In genomic region chr7:1567082-1567771, GRCh38 we compare ENCODE assay signal across 8 cellular contexts. TPM values are rescaled to one million over a fixed set of nuclear protein-coding genes. Genes with fewer than 3 reads are reported as not detected.
DNase-seq lines count a peak whose midpoint lies in the region; ATAC-seq and TF ChIP-seq lines count a peak whose summit lies in the region.

No MANE protein-coding gene starts in this region.

- TF ChIP-seq POLR2A in ovary (IDR thresholded peaks at IDR 0.05), result no peak

- H3F3A ChIP-seq in DOHH2 (ENCODE audit: control insufficient read depth, insufficient read depth), result peaks cover 7% of the 10 kb centered on the region; the same call in 1 of the 2 replicates

- intact Hi-C loops in ovary (cut with DNase I), result no loop called here

- H3K36me3 ChIP-seq in DOHH2 (ENCODE audit: control insufficient read depth, low read length) (peaks cover 25% of the 10 kb centered on the region), esophagus (ENCODE audit: control insufficient read depth in 2 of 2, insufficient read depth in 2 of 2, low read length in 1 of 2) (peaks cover 0 to 4% of the 10 kb centered on the region in 2 donors), ovary (no peaks in the 10 kb centered on the region)

- DNase-seq in NCI-H460 (ENCODE audit: extremely low read depth, low read depth), result peak; percentile 80
- DNase-seq in renal cortical epithelial cell (ENCODE audit: low read depth), result peak; percentile 95
- no peak for DNase-seq in NCI-H1092 treated with DMSO at 0.1 percent for 48 hours (lab: John Stamatoyannopoulos, UW)
- no peak for DNase-seq in ovary

- no peaks in the 10 kb centered on the region for H4K20me1 ChIP-seq in DOHH2 (ENCODE audit: control insufficient read depth, insufficient read depth, low read depth, low read length)

- H3K9me3 ChIP-seq in DOHH2 (ENCODE audit: control insufficient read depth, insufficient read depth, low read length) (no peaks in the 10 kb centered on the region), esophagus (ENCODE audit: control insufficient read depth in 2 of 2, insufficient read depth in 1 of 2, low read depth in 1 of 2, low read length in 1 of 2) (no peaks in the 10 kb centered on the region), ovary (no peaks in the 10 kb centered on the region)

- no peak for TF ChIP-seq CTCF in DOHH2 (IDR thresholded peaks at IDR 0.05; ENCODE audit: low read depth, low read length, poor library complexity, severe bottlenecking)
- TF ChIP-seq CTCF in ovary (IDR thresholded peaks at IDR 0.05), result no peak

- 54 to 60% methylated on average over 24 of the region's 24 CpGs for WGBS in esophagus, 2 donors
- WGBS in ovary, 3 donors, result 76 to 81% (median 81%) methylated on average over 24 of the region's 24 CpGs

- ATAC-seq in HG02870 (IDR thresholded peaks at IDR 0.05; ENCODE audit: unreplicated experiment) (no peak), GM19023 (IDR thresholded peaks at IDR 0.05; ENCODE audit: unreplicated experiment) (no peak)

- H3K79me2 ChIP-seq in DOHH2 (ENCODE audit: control insufficient read depth, low read length), result peaks cover 37% of the 10 kb centered on the region

- H3K27me3 ChIP-seq in DOHH2 (ENCODE audit: control insufficient read depth, low read length) (no peaks in the 10 kb centered on the region), esophagus (ENCODE audit: control insufficient read depth in 1 of 2, insufficient read depth in 2 of 2, low read length in 2 of 2) (no peaks in the 10 kb centered on the region), ovary (no peaks in the 10 kb centered on the region)

- peak overlapping the region; percentile 8; the same call in 1 of the 2 replicates for H3K4me2 ChIP-seq in DOHH2 (ENCODE audit: low read length)

- H3K27ac ChIP-seq in DOHH2 (ENCODE audit: low read depth, low read length) (no peak overlapping the region), esophagus (ENCODE audit: low read depth in 2 of 2, low read length in 1 of 2) (peak overlapping the region; percentile 95 to 98), ovary (no peak overlapping the region)

- H3K9me2 ChIP-seq in DOHH2 (replicated peaks; ENCODE audit: control insufficient read depth, low read length), result no peaks in the 10 kb centered on the region

- H3K4me1 ChIP-seq in DOHH2 (ENCODE audit: control insufficient read depth, low read length) (peaks cover 25% of the 10 kb centered on the region), esophagus (ENCODE audit: control insufficient read depth in 2 of 2, insufficient read depth in 2 of 2, low read length in 1 of 2) (peaks cover 0 to 22% of the 10 kb centered on the region in 2 donors), ovary (ENCODE audit: insufficient read depth) (peaks cover 7% of the 10 kb centered on the region)

- no peak overlapping the region for H3K4me3 ChIP-seq in DOHH2 (ENCODE audit: low read length)
- H3K4me3 ChIP-seq in esophagus (ENCODE audit: low read depth in 1 of 2, low read length in 2 of 2), result peak overlapping the region in 1 of 2 donors; percentile 14
- no peak overlapping the region for H3K4me3 ChIP-seq in ovary

- no peak for TF ChIP-seq EP300 in ovary (IDR thresholded peaks at IDR 0.05)

RNA-seq across cellular contexts. Expression of gene PSMG3, which starts 2.6 kb away (rescaled TPM):
- total RNA-seq in NCI-H460 (2014; rRNA removed; shearing (Covaris generic)), result 125 and 137 TPM in 2 replicates
- 190 and 249 TPM in 2 replicates for polyA plus RNA-seq in NCI-H460 (2014; cell fraction: nucleus; rRNA removed)
- polyA plus RNA-seq in esophagus (10 to 100 TPM; 66.9 to 72.3 TPM), ovary (10 to 100 TPM; 12.7 to 29.9 TPM)
- total RNA-seq in renal cortical epithelial cell (12.2 and 41.7 TPM in 2 replicates), ovary (10 to 100 TPM; 15.6 to 34.5 (median 18.6) TPM)

RNA-seq across cellular contexts. Expression of gene TMEM184A, which starts 11.2 kb away (rescaled TPM):
- total RNA-seq in NCI-H460 (2014; rRNA removed; shearing (Covaris generic)), result 6.4 and 6.7 TPM in 2 replicates
- 21.4 and 27.9 TPM in 2 replicates for polyA plus RNA-seq in NCI-H460 (2014; cell fraction: nucleus; rRNA removed)
- polyA plus RNA-seq in esophagus (100 to 1,000 TPM in 1 of 2 donors, 10 to 100 TPM in 1; 80.2 to 187 TPM), ovary (under 1 TPM in 1 of 2 donors, not detected in 1; 0.13 TPM)
- total RNA-seq in renal cortical epithelial cell (2.6 and 4.3 TPM in 2 replicates), ovary (1 to 10 TPM in 5 of 7 donors, under 1 TPM in 1, not detected in 1; 0.05 to 8.4 (median 1.6) TPM)

RNA-seq across cellular contexts. Expression of gene MAFK, which starts 36.7 kb away (rescaled TPM):
- 114 and 126 TPM in 2 replicates for total RNA-seq in NCI-H460 (2014; rRNA removed; shearing (Covaris generic))
- 381 and 411 TPM in 2 replicates for polyA plus RNA-seq in NCI-H460 (2014; cell fraction: nucleus; rRNA removed)
- polyA plus RNA-seq in esophagus (10 to 100 TPM; 15.5 to 25.0 TPM), ovary (10 to 100 TPM in 1 of 2 donors, 1 to 10 TPM in 1; 1.8 to 22.9 TPM)
- total RNA-seq in renal cortical epithelial cell (21.9 and 40.7 TPM in 2 replicates), ovary (10 to 100 TPM; 10.5 to 42.0 (median 18.7) TPM)

Comparison
In these comparisons a context has a peak if more than half of its experiments do, and no peak if none do; other contexts are left out.
1. H3K27ac ChIP-seq: peak in esophagus (2 of 2); none in DOHH2 (single experiment) and ovary (0 of 2).
2. DNase-seq: peak in NCI-H460 (single experiment) and renal cortical epithelial cell (single experiment); none in NCI-H1092 treated with DMSO at 0.1 percent for 48 hours (single experiment) and ovary (0 of 5).